In genomic region chr21:41064325-41064724, GRCh38 we compare ENCODE assay signal across 23 cellular contexts.
"Had no signal": no experiment of that assay in that cellular context is flagged by ENCODE, and none has a peak within 500 bp of the region (broad histone marks: within the 10 kb centered on the region; RNA-seq: fewer than 3 reads in every experiment).

No MANE protein-coding gene starts in this region.

- H3K9me3 ChIP-seq: gastrocnemius medialis, heart left ventricle, lower lobe of right lung, thoracic aorta, upper lobe of left lung had no signal

- H3K4me3 ChIP-seq: gastrocnemius medialis, heart left ventricle, lower lobe of right lung, smooth muscle cell, thoracic aorta, upper lobe of left lung had no signal

- H3K27ac Mint-ChIP-seq: activated CD4-positive, alpha-beta T cell treated with anti-CD3 and anti-CD28 coated beads, Interleukin-2, amount 10 ng/mL, durations not matched to agents 7 days and 5 days; activated CD8-positive, alpha-beta T cell treated with anti-CD3 and anti-CD28 coated beads, Interleukin-2, amount 10 ng/mL, durations not matched to agents 7 days and 5 days; activated naive CD4-positive, alpha-beta T cell treated with anti-CD3 and anti-CD28 coated beads, Interleukin-2, amount 10 ng/mL, durations not matched to agents 7 days and 5 days; activated naive CD8-positive, alpha-beta T cell treated with anti-CD3 and anti-CD28 coated beads, Interleukin-2, amount 50 U/mL, for 24 hours; immature natural killer cell; mesothelial cell of epicardium; progenitor cell of endocrine pancreas; stimulated activated effector memory CD8-positive, alpha-beta T cell treated with anti-CD3 and anti-CD28 coated beads, Interleukin-12 subunit alpha, Interleukin-12 subunit beta, amount 100 ng/mL, for 72 hours; T-helper 1 cell treated with Interleukin-12 subunit alpha and Interleukin-12 subunit beta and Interleukin-4 antibody, amounts not matched to agents 30 μg/mL and 1 μg/mL, for 36 hours had no signal

- H3K4me3 Mint-ChIP-seq: activated CD4-positive, alpha-beta T cell treated with anti-CD3 and anti-CD28 coated beads, Interleukin-2, amount 10 ng/mL, durations not matched to agents 7 days and 5 days; activated CD8-positive, alpha-beta T cell treated with anti-CD3 and anti-CD28 coated beads, Interleukin-2, amount 10 ng/mL, durations not matched to agents 7 days and 5 days; activated naive CD4-positive, alpha-beta T cell treated with anti-CD3 and anti-CD28 coated beads, Interleukin-2, amount 10 ng/mL, durations not matched to agents 7 days and 5 days; activated naive CD8-positive, alpha-beta T cell treated with anti-CD3 and anti-CD28 coated beads, Interleukin-2, amount 50 U/mL, for 24 hours; activated T-cell treated with anti-CD3 and anti-CD28 coated beads, Interleukin-2, amount 50 U/mL, for 4 hours; immature natural killer cell; mesothelial cell of epicardium; stimulated activated effector memory CD8-positive, alpha-beta T cell treated with anti-CD3 and anti-CD28 coated beads, Interleukin-12 subunit alpha, Interleukin-12 subunit beta, amount 100 ng/mL, for 72 hours; T-helper 1 cell treated with Interleukin-12 subunit alpha and Interleukin-12 subunit beta and Interleukin-4 antibody, amounts not matched to agents 30 μg/mL and 1 μg/mL, for 36 hours had no signal

- DNase-seq: activated CD4-positive, alpha-beta T cell treated with anti-CD3 and anti-CD28 coated beads, Interleukin-2, amount 10 ng/mL, durations not matched to agents 7 days and 5 days; activated CD8-positive, alpha-beta memory T cell treated with anti-CD3 and anti-CD28 coated beads, Interleukin-2, amount 50 U/mL, for 4 hours; activated CD8-positive, alpha-beta T cell treated with anti-CD3 and anti-CD28 coated beads, Interleukin-2, amount 10 ng/mL, durations not matched to agents 7 days and 5 days; activated effector memory CD4-positive, alpha-beta T cell treated with Interleukin-2 at 50 U/mL for 16 hours; activated naive CD4-positive, alpha-beta T cell treated with anti-CD3 and anti-CD28 coated beads, Interleukin-2, amount 10 ng/mL, durations not matched to agents 7 days and 5 days; activated naive CD8-positive, alpha-beta T cell treated with anti-CD3 and anti-CD28 coated beads, Interleukin-2, amount 50 U/mL, for 24 hours; activated T-cell treated with anti-CD3 and anti-CD28 coated beads, Interleukin-2, amount 50 U/mL, for 4 hours; aorta; cerebellar nuclear complex; cortex of kidney; erythroblast; gastrocnemius medialis; immature natural killer cell; lower lobe of right lung; stimulated activated CD4-positive, alpha-beta T cell treated with anti-CD3 and anti-CD28 coated beads, Interleukin-4, amount 100 ng/mL, for 24 hours; upper lobe of left lung had no signal

- H3K36me3 ChIP-seq: gastrocnemius medialis, heart left ventricle, lower lobe of right lung, thoracic aorta, upper lobe of left lung had no signal

- H3K4me2 ChIP-seq: smooth muscle cell had no signal

- H3K27me3 ChIP-seq: upper lobe of left lung had no signal

- H3K27ac ChIP-seq: gastrocnemius medialis, heart left ventricle, lower lobe of right lung, thoracic aorta, upper lobe of left lung had no signal

- H3K9me3 Mint-ChIP-seq: activated CD4-positive, alpha-beta T cell treated with anti-CD3 and anti-CD28 coated beads, Interleukin-2, amount 10 ng/mL, durations not matched to agents 7 days and 5 days; activated naive CD4-positive, alpha-beta T cell treated with anti-CD3 and anti-CD28 coated beads, Interleukin-2, amount 10 ng/mL, durations not matched to agents 7 days and 5 days; activated naive CD8-positive, alpha-beta T cell treated with anti-CD3 and anti-CD28 coated beads, Interleukin-2, amount 50 U/mL, for 24 hours; activated T-cell treated with anti-CD3 and anti-CD28 coated beads, Interleukin-2, amount 50 U/mL, for 4 hours; stimulated activated effector memory CD8-positive, alpha-beta T cell treated with anti-CD3 and anti-CD28 coated beads, Interleukin-12 subunit alpha, Interleukin-12 subunit beta, amount 100 ng/mL, for 72 hours; T-helper 1 cell treated with Interleukin-12 subunit alpha and Interleukin-12 subunit beta and Interleukin-4 antibody, amounts not matched to agents 30 μg/mL and 1 μg/mL, for 36 hours had no signal

- H3K36me3 Mint-ChIP-seq: activated naive CD4-positive, alpha-beta T cell treated with anti-CD3 and anti-CD28 coated beads, Interleukin-2, amount 10 ng/mL, durations not matched to agents 7 days and 5 days; immature natural killer cell; mesothelial cell of epicardium; stimulated activated effector memory CD8-positive, alpha-beta T cell treated with anti-CD3 and anti-CD28 coated beads, Interleukin-12 subunit alpha, Interleukin-12 subunit beta, amount 100 ng/mL, for 72 hours had no signal
